In genomic region chrX:39730671-39731389, GRCh38 we compare ENCODE assay signal across 8 cellular contexts.
DNase-seq lines count a peak whose midpoint lies in the region; ATAC-seq and TF ChIP-seq lines count a peak whose summit lies in the region.

No MANE protein-coding gene starts in this region.

- no peaks in the 10 kb centered on the region for H3K36me3 ChIP-seq in lung (ENCODE audit: control insufficient read depth in 2 of 2, insufficient read depth in 2 of 2, low read length in 2 of 2)

- no peaks in the 10 kb centered on the region for H3K27me3 ChIP-seq in lung (ENCODE audit: control insufficient read depth, insufficient read depth)

- H3K4me1 ChIP-seq in lung (ENCODE audit: control insufficient read depth in 2 of 2, insufficient read depth in 2 of 2, low read length in 2 of 2) = peaks cover 0 to 3% of the 10 kb centered on the region in 2 donors

- no peak overlapping the region for H3K27ac ChIP-seq in lung (ENCODE audit: low read depth in 1 of 2, low read length in 1 of 2)

- TF ChIP-seq CTCF in lung (IDR thresholded peaks at IDR 0.05; ENCODE audit: control extremely low read depth, extremely low read depth) = peak; percentile 11

- H3K9me3 ChIP-seq in lung (ENCODE audit: control insufficient read depth in 2 of 2, insufficient read depth in 1 of 2, low read length in 1 of 2) = peaks cover 0 to 4% of the 10 kb centered on the region in 2 donors

- peak; percentile 34 for DNase-seq in NCI-H2171 treated with DMSO at 0.1 percent for 48 hours (lab: John Stamatoyannopoulos, UW)
- DNase-seq in NCI-H2171 (lab: John Stamatoyannopoulos, UW) = no peak
- peak; percentile 55 to 65 for DNase-seq in NCI-H446 (lab: John Stamatoyannopoulos, UW)
- DNase-seq in activated CD4-positive, alpha-beta T cell treated with anti-CD3 and anti-CD28 coated beads, Interleukin-2, amount 50 U/mL, for 48 hours = peak; percentile 60 to 71
- DNase-seq in effector CD8-positive, alpha-beta T cell (lab: John Stamatoyannopoulos, UW) = peak; percentile 5
- DNase-seq in lung (ENCODE audit: low spot score) = peak; percentile 48
- DNase-seq in stimulated activated CD8-positive, alpha-beta memory T cell treated with anti-CD3 and anti-CD28 coated beads, Interleukin-12 subunit alpha, Interleukin-12 subunit beta, amount 100 ng/mL, for 1 hour (ENCODE audit: low read depth) = peak; percentile 20

- no peak overlapping the region for H3K4me3 ChIP-seq in lung

- WGBS in lung, 2 donors = 10 to 31% methylated on average over 18 to 21 of the region's 21 CpGs

- no peak for ATAC-seq in lung (ENCODE audit: insufficient read depth, low FRiP score)
- ATAC-seq in GM18909 (IDR thresholded peaks at IDR 0.05; ENCODE audit: poor library complexity, unreplicated experiment) = no peak
